8 cellular contexts compared by ENCODE assay signal in genomic region chr2:127525692-127526141, GRCh38. TPM values are rescaled to one million over a fixed set of nuclear protein-coding genes. Genes with fewer than 3 reads are reported as not detected.
A peak's percentile ranks its signal among the peaks of the same experiment; 100 is the strongest.
DNase-seq lines count a peak whose midpoint lies in the region; ATAC-seq and TF ChIP-seq lines count a peak whose summit lies in the region.

No MANE protein-coding gene starts in this region.

- TF ChIP-seq CTCF in adrenal gland (IDR thresholded peaks at IDR 0.05): no peak

- peaks cover 0 to 22% of the 10 kb centered on the region in 2 donors for H3K4me1 ChIP-seq in adrenal gland (replicated peaks in 1 of 2)

- DNase-seq in NCI-H748 (lab: John Stamatoyannopoulos, UW; ENCODE audit: unreplicated experiment) (peak; percentile 34), NCI-H748 treated with DMSO at 0.1 percent for 48 hours (lab: John Stamatoyannopoulos, UW) (no peak), MG63 (peak; percentile 31), adrenal gland (peak in 4 of 7 donors; percentile 28 to 38 (median 36))
- DNase-seq in stimulated activated CD8-positive, alpha-beta memory T cell treated with anti-CD3 and anti-CD28 coated beads, Interleukin-4, amount 100 ng/mL, for 48 hours: peak; percentile 43

- H3K36me3 ChIP-seq in MG63 (peaks cover 33% of the 10 kb centered on the region), adrenal gland (replicated peaks in 1 of 2) (peaks cover 0 to 4% of the 10 kb centered on the region in 2 donors)

- WGBS in adrenal gland, 4 donors: 0 to 1% (median 0%) methylated on average over 7 to 20 of the region's 20 CpGs

- no peak for ATAC-seq in activated CD4-positive, CD25-positive, alpha-beta regulatory T cell treated with anti-CD3 and anti-CD28 coated beads, Interleukin-2, amount 50 U/mL, for 24 hours
- ATAC-seq in GM19455 (IDR thresholded peaks at IDR 0.05; ENCODE audit: unreplicated experiment): no peak

- TF ChIP-seq POLR2A in adrenal gland (IDR thresholded peaks at IDR 0.05): no peak

- intact Hi-C loops in adrenal gland (cut with DNase I): no loop called here

- peak overlapping the region; percentile 61 to 96 (median 94) for H3K27ac ChIP-seq in adrenal gland

- H3K4me3 ChIP-seq in MG63: peak overlapping the region; percentile 78
- peak overlapping the region; percentile 13 to 98 (median 96) for H3K4me3 ChIP-seq in adrenal gland
- H3K4me3 ChIP-seq in iPS-11a (ENCODE audit: low read depth, low read length): peak overlapping the region; percentile 96

- H3K9me3 ChIP-seq in MG63 (peaks cover 5% of the 10 kb centered on the region; the same call in 1 of the 2 replicates), adrenal gland (replicated peaks in 1 of 3) (no peaks in the 10 kb centered on the region)

- H3K27me3 ChIP-seq in MG63: no peaks in the 10 kb centered on the region
- H3K27me3 ChIP-seq in adrenal gland: no peaks in the 10 kb centered on the region

RNA-seq across cellular contexts. Expression of gene IWS1, which starts 0.6 kb away (rescaled TPM):
- 26.2 and 29.0 TPM in 2 replicates for total RNA-seq in MG63 (2014; rRNA removed; shearing (Covaris generic); ENCODE audit: low replicate concordance)
- total RNA-seq in adrenal gland: 10 to 100 TPM; 17.8 to 51.9 (median 22.9) TPM
- polyA plus RNA-seq in adrenal gland: 10 to 100 TPM; 21.7 to 39.0 (median 32.9) TPM

RNA-seq across cellular contexts. Expression of gene MYO7B, which starts 9.8 kb away (rescaled TPM):
- total RNA-seq in MG63 (2014; rRNA removed; shearing (Covaris generic); ENCODE audit: low replicate concordance): 0.89 TPM in 1 of 2 replicates, not detected in the other
- under 1 TPM in 7 of 8 donors, not detected in 1; 0.13 to 0.96 (median 0.32) TPM for total RNA-seq in adrenal gland
- 1 to 10 TPM in 1 of 3 donors, under 1 TPM in 2; 0.16 to 1.5 (median 0.84) TPM for polyA plus RNA-seq in adrenal gland
